Comparison of ENCODE assay signal across 8 cellular contexts in genomic region chr19:4402171-4403004, GRCh38. TPM values are rescaled to one million over a fixed set of nuclear protein-coding genes. Genes with fewer than 3 reads are reported as not detected.
DNase-seq lines count a peak whose midpoint lies in the region; ATAC-seq and TF ChIP-seq lines count a peak whose summit lies in the region.

Gene CHAF1A, plus strand, starts transcription at chr19:4402640. Its CDS starts 123 bp downstream, at chr19:4402763.

- in situ Hi-C loops in transverse colon (cut with MboI; ENCODE audit: low pct_ligation_motif_present in 1 of 4, low pct_unique_long_range_greater_than_20kb in 1 of 4, low sequenced_read_pairs in 3 of 4) = no loop called here

- H3K36me3 Mint-ChIP-seq in activated naive CD8-positive, alpha-beta T cell treated with anti-CD3 and anti-CD28 coated beads, Interleukin-2, amount 50 U/mL, for 24 hours (ENCODE audit: low read depth) = peaks cover 31% of the 10 kb centered on the region

- peak within 1 kb of the TSS; percentile 78 for H3K4me2 ChIP-seq in parathyroid adenoma (ENCODE audit: low read length)

- H3K27ac ChIP-seq in cardiac muscle cell = peak within 1 kb of the TSS; percentile 63
- peak within 1 kb of the TSS; percentile 77 for H3K27ac ChIP-seq in parathyroid adenoma
- peak within 1 kb of the TSS; percentile 90 to 95 (median 94) for H3K27ac ChIP-seq in transverse colon

- no peaks in the 10 kb centered on the region for H3K27me3 ChIP-seq in cardiac muscle cell
- H3K27me3 ChIP-seq in parathyroid adenoma (ENCODE audit: control insufficient read depth, insufficient read depth, low read length) = no peaks in the 10 kb centered on the region
- H3K27me3 ChIP-seq in transverse colon = no peaks in the 10 kb centered on the region

- ATAC-seq in HG02763 (IDR thresholded peaks at IDR 0.05; ENCODE audit: unreplicated experiment) = peak; percentile 76
- ATAC-seq in activated naive CD8-positive, alpha-beta T cell treated with anti-CD3 and anti-CD28 coated beads, Interleukin-2, amount 50 U/mL, for 24 hours = peak; percentile 95

- H3K27ac Mint-ChIP-seq in activated naive CD8-positive, alpha-beta T cell treated with anti-CD3 and anti-CD28 coated beads, Interleukin-2, amount 50 U/mL, for 24 hours = peak within 1 kb of the TSS; percentile 94

- 0 to 3% methylated on average over 1 to 13 of the region's 84 CpGs for WGBS in transverse colon (ENCODE audit: low coverage in 1 of 2), 2 donors

- no peaks in the 10 kb centered on the region for H3K36me3 ChIP-seq in cardiac muscle cell
- no peaks in the 10 kb centered on the region for H3K36me3 ChIP-seq in parathyroid adenoma (ENCODE audit: control insufficient read depth, insufficient read depth, low read length)
- H3K36me3 ChIP-seq in transverse colon = no peaks in the 10 kb centered on the region

- peak within 1 kb of the TSS; percentile 72 for H3K4me3 ChIP-seq in GM12865 (ENCODE audit: low read depth, low read length)
- H3K4me3 ChIP-seq in cardiac muscle cell = peak within 1 kb of the TSS; percentile 55
- peak within 1 kb of the TSS; percentile 60 for H3K4me3 ChIP-seq in parathyroid adenoma (ENCODE audit: low read depth, low read length)
- peak within 1 kb of the TSS; percentile 71 to 88 (median 81) for H3K4me3 ChIP-seq in transverse colon

- H3K9me3 Mint-ChIP-seq in activated naive CD8-positive, alpha-beta T cell treated with anti-CD3 and anti-CD28 coated beads, Interleukin-2, amount 50 U/mL, for 24 hours = no peaks in the 10 kb centered on the region

- H3K9me3 ChIP-seq in cardiac muscle cell (ENCODE audit: low read depth) = no peaks in the 10 kb centered on the region
- no peaks in the 10 kb centered on the region for H3K9me3 ChIP-seq in parathyroid adenoma (ENCODE audit: control insufficient read depth, low read length)
- H3K9me3 ChIP-seq in transverse colon = no peaks in the 10 kb centered on the region

- intact Hi-C loops in transverse colon (cut with DNase I; ENCODE audit: low total_unique reads) = no loop called here

- TF ChIP-seq POLR2A in transverse colon (IDR thresholded peaks at IDR 0.05) = peak; percentile 26

- H3K27me3 Mint-ChIP-seq in activated naive CD8-positive, alpha-beta T cell treated with anti-CD3 and anti-CD28 coated beads, Interleukin-2, amount 50 U/mL, for 24 hours = no peaks in the 10 kb centered on the region

- peak; percentile 100 for DNase-seq in GM12865 (ENCODE audit: low read depth)
- DNase-seq in NCI-H1417 treated with DMSO at 0.1 percent for 48 hours (lab: John Stamatoyannopoulos, UW) = peak; percentile 95
- DNase-seq in SW480 (ENCODE audit: low spot score) = peak; percentile 99
- DNase-seq in activated naive CD8-positive, alpha-beta T cell treated with anti-CD3 and anti-CD28 coated beads, Interleukin-2, amount 50 U/mL, for 24 hours = peak; percentile 99
- DNase-seq in cardiac muscle cell (ENCODE audit: low read depth in 1 of 2, low spot score in 1 of 2) = peak; percentile 100
- peak; percentile 99 for DNase-seq in transverse colon

- TF ChIP-seq CTCF in GM12865 (IDR thresholded peaks at IDR 0.05; ENCODE audit: insufficient read depth, low read depth, low read length, missing control alignments) = no peak
- no peak for TF ChIP-seq CTCF in cardiac muscle cell (IDR thresholded peaks at IDR 0.05; ENCODE audit: low read depth, low read length)
- no peak for TF ChIP-seq CTCF in parathyroid adenoma (IDR thresholded peaks at IDR 0.05)
- TF ChIP-seq CTCF in transverse colon (IDR thresholded peaks at IDR 0.05) = no peak

- H3K79me2 ChIP-seq in parathyroid adenoma = peaks cover 27% of the 10 kb centered on the region

- H2AFZ ChIP-seq in parathyroid adenoma = peak within 1 kb of the TSS; percentile 81

- H3K4me1 Mint-ChIP-seq in activated naive CD8-positive, alpha-beta T cell treated with anti-CD3 and anti-CD28 coated beads, Interleukin-2, amount 50 U/mL, for 24 hours = peaks cover 53% of the 10 kb centered on the region

- peak within 1 kb of the TSS; percentile 94 for H3K4me3 Mint-ChIP-seq in activated naive CD8-positive, alpha-beta T cell treated with anti-CD3 and anti-CD28 coated beads, Interleukin-2, amount 50 U/mL, for 24 hours

- no peak within 1 kb of the TSS for H3K9ac ChIP-seq in parathyroid adenoma

- TF ChIP-seq EP300 in transverse colon (IDR thresholded peaks at IDR 0.05; ENCODE audit: low read depth) = no peak

- H3K4me1 ChIP-seq in cardiac muscle cell (ENCODE audit: low read depth) = peaks cover 6% of the 10 kb centered on the region
- peaks cover 4% of the 10 kb centered on the region for H3K4me1 ChIP-seq in parathyroid adenoma
- H3K4me1 ChIP-seq in transverse colon = peaks cover 11 to 48% (median 34%) of the 10 kb centered on the region in 4 donors

RNA-seq across cellular contexts. Expression of gene CHAF1A, which starts in this region (rescaled TPM):
- 15.3 and 20.0 TPM in 2 replicates for total RNA-seq in cardiac muscle cell
- 19.7 and 38.9 TPM in 2 replicates for polyA plus RNA-seq in cardiac muscle cell
- 10 to 100 TPM in 2 of 4 donors, 1 to 10 TPM in 2; 8.5 to 28.9 (median 11.1) TPM for total RNA-seq in transverse colon

Comparison
In these comparisons a context has a peak if more than half of its experiments do, and no peak if none do; other contexts are left out.
1. Peak in every context shown above with its lines: DNase-seq, ATAC-seq, H3K4me3 ChIP-seq and H3K27ac ChIP-seq.